21 cellular contexts compared by ENCODE assay signal in the genomic region with DNA sequence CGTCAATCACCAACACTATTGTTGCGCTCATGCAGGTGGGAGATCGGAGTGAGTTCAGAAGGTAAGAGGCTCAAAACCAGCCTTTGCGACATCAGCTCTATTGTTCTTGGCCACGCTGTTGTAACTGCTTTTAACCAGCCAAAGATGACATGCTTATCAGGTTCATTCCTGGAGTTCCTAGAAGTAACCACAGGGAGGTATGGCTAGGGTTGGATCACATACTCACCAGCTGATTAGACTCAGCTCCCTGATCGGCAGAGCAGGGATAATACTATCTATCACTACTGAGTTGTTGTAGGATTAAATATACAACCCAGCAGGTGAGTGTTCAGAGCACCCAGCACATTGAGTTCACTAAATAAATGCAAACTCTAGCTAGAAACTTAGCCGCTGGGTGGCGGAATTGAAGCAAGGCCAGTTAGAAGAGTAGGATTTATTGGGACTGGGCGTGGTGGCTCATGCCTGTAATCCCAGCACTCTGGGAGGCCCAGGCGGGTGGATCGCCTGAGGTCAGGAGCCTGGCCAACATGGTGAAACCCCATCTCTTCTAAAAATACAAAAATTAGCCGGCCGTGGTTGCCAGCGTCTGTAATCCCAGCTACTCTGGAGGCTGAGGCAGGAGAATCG. TPM values are rescaled to one million over a fixed set of nuclear protein-coding genes. Genes with fewer than 3 reads are reported as not detected.
DNase-seq lines count a peak whose midpoint lies in the region; ATAC-seq and TF ChIP-seq lines count a peak whose summit lies in the region.
"Had no signal": no experiment of that assay in that cellular context is flagged by ENCODE, and none has a peak within 500 bp of the region (broad histone marks: within the 10 kb centered on the region; RNA-seq: fewer than 3 reads in every experiment).

No MANE protein-coding gene starts in this region.

- no peak overlapping the region for H3K27ac ChIP-seq in H9 (ENCODE audit: insufficient read length, low read depth, low read length)
- no peak overlapping the region for H3K27ac ChIP-seq in endodermal cell (ENCODE audit: low read depth, low read length)
- H3K27ac ChIP-seq: HL-60, left ventricle myocardium inferior, tibial nerve had no signal

- no CpG with 5 or more reads among the region's 15 CpGs for WGBS in H9 (ENCODE audit: extremely low coverage, insufficient read length, low lambda C conversion rate)
- WGBS in endodermal cell (ENCODE audit: insufficient coverage in 1 of 2, insufficient read length in 1 of 2), 2 experiments = 85 to 88% methylated on average over 4 to 15 of the region's 15 CpGs

- no peak overlapping the region for H2BK120ac ChIP-seq in H9 (ENCODE audit: low read depth, low read length, poor library complexity, severe bottlenecking)

- DNase-seq in H9 (peak; percentile 53), NCI-H226 (peak; percentile 80), endodermal cell (peak; percentile 83), myocyte (ENCODE audit: low read depth) (peak; percentile 3), GM20000 (ENCODE audit: low spot score) (no peak), NCI-H2196 (lab: John Stamatoyannopoulos, UW; ENCODE audit: unreplicated experiment) (no peak)
- DNase-seq: activated CD8-positive, alpha-beta memory T cell treated with anti-CD3 and anti-CD28 coated beads, Interleukin-2, amount 50 U/mL, for 4 hours; activated gamma-delta T cell; hippocampal formation; Kasumi-1; left ventricle myocardium inferior; NCI-H1436 treated with DMSO at 0.1 percent for 48 hours; NCI-H2227 treated with DMSO at 0.1 percent for 48 hours had no signal

- H4K8ac ChIP-seq in H9 (replicated peaks; ENCODE audit: insufficient read length, low read depth, low read length) = no peak overlapping the region

- H3K18ac ChIP-seq in H9 (ENCODE audit: insufficient read length, low read depth, low read length) = no peak overlapping the region

- no peaks in the 10 kb centered on the region for H3K79me1 ChIP-seq in H9 (ENCODE audit: insufficient read depth, low read depth, low read length, poor library complexity, severe bottlenecking)

- no peak overlapping the region for H3K9ac ChIP-seq in H9 (ENCODE audit: extremely low read depth, insufficient read length, low read length)
- no peak overlapping the region for H3K9ac ChIP-seq in endodermal cell (ENCODE audit: extremely low read depth, low read length, poor library complexity, severe bottlenecking)

- no peak overlapping the region for H3T11ph ChIP-seq in H9 (ENCODE audit: low read length)

- H2BK20ac ChIP-seq in H9 (ENCODE audit: low read depth, low read length, poor library complexity, severe bottlenecking) = no peak overlapping the region

- H3K27me3 ChIP-seq in H9 (ENCODE audit: insufficient read depth, low read length) (no peaks in the 10 kb centered on the region), endodermal cell (ENCODE audit: control insufficient read depth, insufficient read depth, low read length, poor library complexity, severe bottlenecking) (no peaks in the 10 kb centered on the region)
- H3K27me3 ChIP-seq: tibial nerve had no signal

- H3K4me1 Mint-ChIP-seq in H9 (peaks cover 17 to 22% of the 10 kb centered on the region in 2 experiments), endodermal cell (peaks cover 16% of the 10 kb centered on the region)
- H3K4me1 Mint-ChIP-seq: stimulated activated effector memory CD8-positive, alpha-beta T cell treated with anti-CD3 and anti-CD28 coated beads, Interleukin-12 subunit alpha, Interleukin-12 subunit beta, amount 100 ng/mL, for 72 hours had no signal

- H2BK15ac ChIP-seq in H9 (ENCODE audit: low read depth, low read length) = no peak overlapping the region

- H3K4me2 ChIP-seq in H9 (ENCODE audit: insufficient read depth, insufficient read length, low read length) = no peak overlapping the region

- no peaks in the 10 kb centered on the region for H4K20me1 ChIP-seq in H9 (ENCODE audit: control insufficient read depth, insufficient read depth, insufficient read length)

- H2BK5ac ChIP-seq in H9 (ENCODE audit: insufficient read length, low read length) = no peak overlapping the region

- ATAC-seq in HG03460 (IDR thresholded peaks at IDR 0.05; ENCODE audit: unreplicated experiment) (no peak), GM19328 (IDR thresholded peaks at IDR 0.05; ENCODE audit: unreplicated experiment) (no peak)
- ATAC-seq: activated CD4-positive, CD25-positive, alpha-beta regulatory T cell treated with anti-CD3 and anti-CD28 coated beads, Interleukin-2, amount 50 U/mL, for 24 hours; stimulated activated effector memory CD8-positive, alpha-beta T cell treated with anti-CD3 and anti-CD28 coated beads, Interleukin-12 subunit alpha, Interleukin-12 subunit beta, amount 100 ng/mL, for 72 hours had no signal

- no peak overlapping the region for H2AK5ac ChIP-seq in H9 (ENCODE audit: insufficient read length, low read length)

- H3K23ac ChIP-seq in H9 (ENCODE audit: insufficient read length, low read depth, low read length) = no peak overlapping the region

- no peak overlapping the region for H3K56ac ChIP-seq in H9 (ENCODE audit: insufficient read length, low read depth, low read length)

- H3K14ac ChIP-seq in H9 (ENCODE audit: insufficient read depth, low read length) = no peak overlapping the region

- H3K27ac Mint-ChIP-seq in H9 = no peak overlapping the region
- no peak overlapping the region for H3K27ac Mint-ChIP-seq in endodermal cell
- H3K27ac Mint-ChIP-seq: stimulated activated effector memory CD8-positive, alpha-beta T cell treated with anti-CD3 and anti-CD28 coated beads, Interleukin-12 subunit alpha, Interleukin-12 subunit beta, amount 100 ng/mL, for 72 hours; T-helper 1 cell treated with Interleukin-12 subunit alpha and Interleukin-12 subunit beta and Interleukin-4 antibody, amounts not matched to agents 30 μg/mL and 1 μg/mL, for 36 hours had no signal

- H4K91ac ChIP-seq in H9 (ENCODE audit: insufficient read length, low read depth, low read length) = no peak overlapping the region

- H3K79me2 ChIP-seq in H9 (ENCODE audit: insufficient read depth, low read length) = no peaks in the 10 kb centered on the region

- H3K4me3 ChIP-seq in endodermal cell (ENCODE audit: low read length) = no peak overlapping the region
- H3K4me3 ChIP-seq: left ventricle myocardium inferior, tibial nerve had no signal

- peaks cover 58% of the 10 kb centered on the region for H3K36me3 ChIP-seq in endodermal cell (ENCODE audit: control insufficient read depth, insufficient read depth, low read length)
- H3K36me3 ChIP-seq: left ventricle myocardium inferior, tibial nerve had no signal

- H4K5ac ChIP-seq in H9 (ENCODE audit: insufficient read length, low read depth, low read length) = no peak overlapping the region

- no peak overlapping the region for H3K4ac ChIP-seq in H9 (ENCODE audit: low read depth, low read length)

- H2BK12ac ChIP-seq in H9 (ENCODE audit: insufficient read length, low read depth, low read length) = no peak overlapping the region

- peak; percentile 40; the same call in 2 of the 3 replicates for TF ChIP-seq CTCF in H9 (conservative IDR thresholded peaks at IDR 0.05)
- peak; percentile 49 for TF ChIP-seq CTCF in endodermal cell (conservative IDR thresholded peaks at IDR 0.05)
- no peak for TF ChIP-seq CTCF in GM20000 (IDR thresholded peaks at IDR 0.05; ENCODE audit: extremely low read depth, missing control alignments)

- H3K4me3 Mint-ChIP-seq in H9 (no peak overlapping the region), endodermal cell (no peak overlapping the region)
- H3K4me3 Mint-ChIP-seq: stimulated activated effector memory CD8-positive, alpha-beta T cell treated with anti-CD3 and anti-CD28 coated beads, Interleukin-12 subunit alpha, Interleukin-12 subunit beta, amount 100 ng/mL, for 72 hours; T-helper 1 cell treated with Interleukin-12 subunit alpha and Interleukin-12 subunit beta and Interleukin-4 antibody, amounts not matched to agents 30 μg/mL and 1 μg/mL, for 36 hours had no signal

- H3K27me3 Mint-ChIP-seq in H9 (ENCODE audit: low read depth) = no peaks in the 10 kb centered on the region; the same call in none of the 2 replicates
- H3K27me3 Mint-ChIP-seq in endodermal cell (ENCODE audit: insufficient read depth) = peaks cover 21% of the 10 kb centered on the region

- no peaks in the 10 kb centered on the region; the same call in 1 of the 2 replicates for H3K4me1 ChIP-seq in H9 (ENCODE audit: insufficient read depth, low read length)
- peaks cover 8% of the 10 kb centered on the region for H3K4me1 ChIP-seq in endodermal cell (ENCODE audit: control insufficient read depth, insufficient read depth, low read length)
- H3K4me1 ChIP-seq: left ventricle myocardium inferior, tibial nerve had no signal

- no peak overlapping the region for H2AFZ ChIP-seq in H9 (ENCODE audit: low read length)

- H3K36me3 Mint-ChIP-seq in H9 (ENCODE audit: insufficient read depth in 1 of 3, low read depth in 3 of 3) = no peaks in the 10 kb centered on the region; a peak in 1 of 7 replicates
- peaks cover 50% of the 10 kb centered on the region for H3K36me3 Mint-ChIP-seq in endodermal cell (ENCODE audit: low read depth)
- H3K36me3 Mint-ChIP-seq: stimulated activated effector memory CD8-positive, alpha-beta T cell treated with anti-CD3 and anti-CD28 coated beads, Interleukin-12 subunit alpha, Interleukin-12 subunit beta, amount 100 ng/mL, for 72 hours had no signal

- H3K9me3 Mint-ChIP-seq in H9 = no peaks in the 10 kb centered on the region
- H3K9me3 Mint-ChIP-seq in endodermal cell = no peaks in the 10 kb centered on the region
- H3K9me3 Mint-ChIP-seq: T-helper 1 cell treated with Interleukin-12 subunit alpha and Interleukin-12 subunit beta and Interleukin-4 antibody, amounts not matched to agents 30 μg/mL and 1 μg/mL, for 36 hours had no signal

- H3K9me3 ChIP-seq in H9 (ENCODE audit: control insufficient read depth, low read depth, low read length) = no peaks in the 10 kb centered on the region
- H3K9me3 ChIP-seq in endodermal cell (ENCODE audit: control insufficient read depth, low read length) = no peaks in the 10 kb centered on the region
- H3K9me3 ChIP-seq: left ventricle myocardium inferior, tibial nerve had no signal

- no peaks in the 10 kb centered on the region for H3K23me2 ChIP-seq in H9 (ENCODE audit: insufficient read length, low read depth, low read length, poor library complexity, severe bottlenecking)

RNA-seq across cellular contexts. Expression of a gene that starts 12.4 kb away (rescaled TPM):
- total RNA-seq in H9 (2021) (0.35 and 0.57 TPM in 2 replicates), endodermal cell (1 to 10 TPM; 4.2 to 6.4 TPM), myocyte (not detected in 2 replicates)
- polyA plus RNA-seq in endodermal cell (2013, experiment 1 of 2) = 1.1 TPM
- 1.7 TPM for polyA plus RNA-seq in endodermal cell (2013, experiment 2 of 2)
- not detected for polyA plus RNA-seq in myocyte (2012)
- total RNA-seq: fibroblast of lung, left ventricle myocardium inferior, tibial nerve had no signal
- polyA plus RNA-seq: fibroblast of lung had no signal

Comparison
In these comparisons a context has a peak if more than half of its experiments do, and no peak if none do; other contexts are left out.
1. DNase-seq: peak in H9 (single experiment), NCI-H226 (single experiment), endodermal cell (single experiment) and myocyte (single experiment); none in GM20000 (single experiment) and NCI-H2196 (single experiment).